In the genomic region with DNA sequence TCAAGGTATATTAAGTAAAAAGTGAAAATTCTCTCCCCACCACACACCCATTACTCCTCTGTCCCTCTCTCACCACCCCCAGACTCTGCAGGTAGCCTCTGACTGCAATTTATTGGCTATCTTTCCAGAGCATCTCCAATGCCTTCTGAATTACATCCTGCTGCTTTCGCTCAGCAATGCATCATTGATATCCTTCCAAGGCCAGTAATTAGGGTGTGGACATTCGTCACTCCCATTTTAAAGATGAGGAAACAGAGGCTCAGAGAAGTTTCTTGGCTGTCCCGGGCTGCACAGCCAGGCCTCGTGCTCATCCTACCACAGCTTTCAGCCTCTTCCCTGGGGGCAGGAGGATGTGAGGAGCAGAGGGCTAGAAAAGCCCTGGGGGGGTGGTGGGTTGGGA, we compare ENCODE assay signal across 1 cellular context.
TF ChIP-seq lines count a peak whose summit lies in the region.

No MANE protein-coding gene starts in this region.

TF ChIP-seq in endothelial cell of umbilical vein, 7 proteins besides CTCF, POLR2A, EP300 and RAD21:
- no peak for TF ChIP-seq JUN (IDR thresholded peaks at IDR 0.05; ENCODE audit: borderline replicate concordance, insufficient read depth, insufficient read length, low read depth)
- no peak for TF ChIP-seq MYC (IDR thresholded peaks at IDR 0.05; ENCODE audit: low read depth, low read length)
- no peak for TF ChIP-seq EZH2 (IDR thresholded peaks at IDR 0.05; ENCODE audit: borderline replicate concordance, low read depth, low read length, severe bottlenecking)
- TF ChIP-seq, protein P1, sequence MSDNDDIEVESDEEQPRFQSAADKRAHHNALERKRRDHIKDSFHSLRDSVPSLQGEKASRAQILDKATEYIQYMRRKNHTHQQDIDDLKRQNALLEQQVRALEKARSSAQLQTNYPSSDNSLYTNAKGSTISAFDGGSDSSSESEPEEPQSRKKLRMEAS (IDR thresholded peaks at IDR 0.05; ENCODE audit: insufficient read depth, insufficient read length) = no peak
- no peak for TF ChIP-seq GATA2 (IDR thresholded peaks at IDR 0.05; ENCODE audit: insufficient read depth, insufficient read length, low read depth, low read length)
- TF ChIP-seq POLR2AphosphoS5 (IDR thresholded peaks at IDR 0.05; ENCODE audit: insufficient read depth, low read depth, low read length) = no peak
- no peak for TF ChIP-seq FOS (IDR thresholded peaks at IDR 0.05; ENCODE audit: borderline replicate concordance, insufficient read depth, low read length)
